In the genomic region with DNA sequence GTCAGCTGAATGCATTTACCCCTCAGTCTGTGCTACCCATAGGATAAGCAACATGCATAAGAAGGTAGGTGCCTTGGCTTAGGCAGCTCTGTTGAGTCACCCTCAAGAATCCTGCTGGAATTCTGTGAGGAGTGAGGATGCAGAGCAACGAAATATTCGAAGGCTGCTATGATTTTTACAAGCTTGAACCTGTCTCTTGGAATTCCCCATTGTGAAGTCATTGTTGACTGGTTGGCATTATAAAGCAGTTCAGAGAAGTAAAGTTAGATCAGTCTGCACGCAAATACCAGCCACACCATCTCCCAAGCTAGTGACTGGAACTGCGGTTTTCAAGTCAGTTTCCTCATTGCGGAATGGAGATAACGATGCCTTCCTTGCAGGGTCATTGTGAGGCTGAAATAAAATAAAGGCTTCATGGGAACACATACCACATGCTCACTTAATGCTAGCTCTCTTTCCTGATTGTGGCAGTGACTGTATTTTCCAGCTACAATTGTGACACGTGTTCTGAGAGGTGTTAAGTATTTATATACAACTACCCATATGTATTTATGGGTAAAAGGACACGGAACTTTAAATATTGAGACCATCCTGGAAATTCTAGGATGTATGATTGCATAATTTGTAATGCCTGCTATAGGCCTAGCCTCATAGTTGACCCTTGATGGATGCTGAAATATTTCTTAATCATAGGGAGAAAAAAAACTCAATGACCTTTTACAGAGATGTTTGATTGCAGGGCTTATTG, we compare ENCODE assay signal across 9 cellular contexts.
DNase-seq lines count a peak whose midpoint lies in the region; ATAC-seq and TF ChIP-seq lines count a peak whose summit lies in the region.
"Had no signal": no experiment of that assay in that cellular context is flagged by ENCODE, and none has a peak within 500 bp of the region (broad histone marks: within the 10 kb centered on the region; RNA-seq: fewer than 3 reads in every experiment).

No MANE protein-coding gene starts in this region.

- CTCF ChIA-PET in RWPE1 (lab: Yijun Ruan, JAX): no interaction called here

- no peaks in the 10 kb centered on the region; the same call in 1 of the 2 replicates for H3K27me3 Mint-ChIP-seq in HFFc6 (ENCODE audit: insufficient read depth)

- peaks cover 47% of the 10 kb centered on the region for H3K4me1 Mint-ChIP-seq in HFFc6 (ENCODE audit: low read depth)

- H3K27ac ChIP-seq in RWPE1: no peak overlapping the region

- DNase-seq in AML-193 (lab: John Stamatoyannopoulos, UW) (peak; percentile 93 to 94), HFFc6 (peak; percentile 65), RWPE1 (ENCODE audit: low spot score) (peak; percentile 78), iris pigment epithelial cell (ENCODE audit: low read depth) (peak; percentile 63), NCI-H2107 (lab: John Stamatoyannopoulos, UW) (no peak), DMS 273 treated with DMSO at 0.1 percent for 48 hours (lab: John Stamatoyannopoulos, UW) (no peak)
- DNase-seq: DND-41 had no signal

- peak overlapping the region; percentile 68 for H3K27ac Mint-ChIP-seq in HFFc6

- POLR2A ChIA-PET in RWPE1 (lab: Yijun Ruan, JAX; ENCODE audit: low non-redundant PET): interaction anchor here (0.8 kb wide), 1 partner anchor 97 kb away, joined by 3 read pairs; a partner anchor contains a TSS

- no peaks in the 10 kb centered on the region for H3K36me3 Mint-ChIP-seq in HFFc6 (ENCODE audit: low read depth)

- TF ChIP-seq CTCF in HFFc6 (IDR thresholded peaks at IDR 0.05) (no peak), RWPE1 (conservative IDR thresholded peaks at IDR 0.05; ENCODE audit: low read depth) (no peak)

- no peaks in the 10 kb centered on the region for H3K9me3 Mint-ChIP-seq in HFFc6

- no peak overlapping the region for H3K4me3 Mint-ChIP-seq in HFFc6

- ATAC-seq in HG03354 (IDR thresholded peaks at IDR 0.05; ENCODE audit: poor library complexity, severe bottlenecking, unreplicated experiment) (no peak), GM18517 (IDR thresholded peaks at IDR 0.05; ENCODE audit: unreplicated experiment) (no peak)

Comparison
In these comparisons a context has a peak if more than half of its experiments do, and no peak if none do; other contexts are left out.
1. DNase-seq: peak in AML-193 (2 of 2), HFFc6 (single experiment), RWPE1 (single experiment) and iris pigment epithelial cell (single experiment); none in NCI-H2107 (single experiment) and DMS 273 treated with DMSO at 0.1 percent for 48 hours (single experiment).